ENCODE assay signal across 13 cellular contexts in genomic region chr2:224545884-224546644, GRCh38. TPM values are rescaled to one million over a fixed set of nuclear protein-coding genes. Genes with fewer than 3 reads are reported as not detected.
DNase-seq lines count a peak whose midpoint lies in the region; ATAC-seq, FAIRE-seq and TF ChIP-seq lines count a peak whose summit lies in the region.
"Had no signal": no experiment of that assay in that cellular context is flagged by ENCODE, and none has a peak within 500 bp of the region (broad histone marks: within the 10 kb centered on the region; RNA-seq: fewer than 3 reads in every experiment).

No MANE protein-coding gene starts in this region.

- H3K4me3 Mint-ChIP-seq in glutamatergic neuron (ENCODE audit: unreplicated experiment): no peak overlapping the region
- no peak overlapping the region for H3K4me3 Mint-ChIP-seq in activated CD4-positive, alpha-beta T cell treated with anti-CD3 and anti-CD28 coated beads, Interleukin-2, amount 10 ng/mL, durations not matched to agents 7 days and 5 days

- H3K4me3 ChIP-seq in GM12878 (no peak overlapping the region), gastrocnemius medialis (peak overlapping the region; percentile 0 to 11 (median 8))
- H3K4me3 ChIP-seq: left ventricle myocardium inferior had no signal

- TF ChIP-seq EP300 in GM12878 (IDR thresholded peaks at IDR 0.05; ENCODE audit: borderline replicate concordance in 1 of 2, control insufficient read depth in 1 of 2, low read depth in 2 of 2, low read length in 2 of 2): peak in 1 of 2 experiments; percentile 26; a peak in 1 of 4 replicates

- TF ChIP-seq RAD21 in GM12878 (IDR thresholded peaks at IDR 0.05; ENCODE audit: insufficient read depth, low read depth, low read length): no peak

- peak; percentile 52 for ATAC-seq in GM18858 (IDR thresholded peaks at IDR 0.05; ENCODE audit: unreplicated experiment)
- ATAC-seq in HG03045 (IDR thresholded peaks at IDR 0.05; ENCODE audit: unreplicated experiment): peak; percentile 50
- ATAC-seq in GM12878: peak; percentile 83
- peak in 1 of 2 donors; percentile 88 for ATAC-seq in gastrocnemius medialis

- H3K36me3 ChIP-seq in GM12878 (ENCODE audit: control insufficient read depth in 2 of 2, insufficient read depth in 2 of 2, low read length in 1 of 2) (peaks cover 7 to 8% of the 10 kb centered on the region in 2 experiments; a peak in 3 of 4 replicates), gastrocnemius medialis (no peaks in the 10 kb centered on the region)

- CTCF ChIA-PET in GM12878 (lab: Yijun Ruan, JAX): interaction anchor here (0.6 to 1.4 kb wide), 7 partner anchors 10 to 106 kb away, joined by 3 to 5 read pairs (median 3); no protein-coding TSS in a partner anchor
- CTCF ChIA-PET in activated CD4-positive, alpha-beta T cell treated with anti-CD3 and anti-CD28 coated beads, Interleukin-2, amount 10 ng/mL, durations not matched to agents 7 days and 5 days (lab: Charles Lee): interaction anchor here (1.2 kb wide), 1 partner anchor 11 kb away, joined by 3 read pairs; no protein-coding TSS in a partner anchor

- no peaks in the 10 kb centered on the region for H3K27me3 ChIP-seq in GM12878 (replicated peaks in 1 of 2; ENCODE audit: control insufficient read depth in 2 of 2, insufficient read depth in 2 of 2, low read length in 1 of 2)
- no peaks in the 10 kb centered on the region for H3K27me3 ChIP-seq in gastrocnemius medialis

- no peak overlapping the region; the same call in 1 of the 2 replicates for H3K27ac ChIP-seq in GM12878 (ENCODE audit: control insufficient read depth, insufficient read depth)
- H3K27ac ChIP-seq in gastrocnemius medialis: peak overlapping the region; percentile 57 to 66 (median 58)
- H3K27ac ChIP-seq: left ventricle myocardium inferior had no signal

- in situ Hi-C loops in GM12878 (cut with MboI): no loop called here
- in situ Hi-C loops in gastrocnemius medialis (cut with MboI; ENCODE audit: low sequenced_read_pairs in 4 of 4): no loop called here

- DNase-seq in GM12878 (ENCODE audit: low read depth, low spot score) (no peak), gastrocnemius medialis (no peak), glutamatergic neuron (no peak), UCSD-AML1 (lab: John Stamatoyannopoulos, UW; ENCODE audit: unreplicated experiment) (no peak), NCI-H2227 treated with DMSO at 0.1 percent for 48 hours (lab: John Stamatoyannopoulos, UW) (no peak)
- no peak for DNase-seq in activated CD4-positive, alpha-beta T cell treated with anti-CD3 and anti-CD28 coated beads, Interleukin-2, amount 10 ng/mL, durations not matched to agents 7 days and 5 days
- DNase-seq: activated effector memory CD4-positive, alpha-beta T cell treated with anti-CD3 and anti-CD28 coated beads, Interleukin-2, amount 50 U/mL, for 16 hours; GF-D8; left ventricle myocardium inferior; stimulated activated naive CD4-positive, alpha-beta T cell; T-helper 1 cell had no signal

- H3K4me1 Mint-ChIP-seq in glutamatergic neuron (ENCODE audit: low read depth, unreplicated experiment): peaks cover 30% of the 10 kb centered on the region
- H3K4me1 Mint-ChIP-seq in activated CD4-positive, alpha-beta T cell treated with anti-CD3 and anti-CD28 coated beads, Interleukin-2, amount 10 ng/mL, durations not matched to agents 7 days and 5 days: peaks cover 15% of the 10 kb centered on the region

- H3K36me3 Mint-ChIP-seq in glutamatergic neuron (ENCODE audit: unreplicated experiment): no peaks in the 10 kb centered on the region
- H3K36me3 Mint-ChIP-seq in activated CD4-positive, alpha-beta T cell treated with anti-CD3 and anti-CD28 coated beads, Interleukin-2, amount 10 ng/mL, durations not matched to agents 7 days and 5 days (ENCODE audit: low read depth): peaks cover 50% of the 10 kb centered on the region

- RAD21 ChIA-PET in GM12878 (lab: Charles Lee; ENCODE audit: unreplicated experiment): interaction anchor here (0.6 to 2.2 kb wide), 10 partner anchors 14 to 686 kb away, joined by 3 to 16 read pairs (median 4); partner anchors contain the start of gene CUL3

- H2AFZ ChIP-seq in GM12878 (ENCODE audit: control insufficient read depth, low read depth, low read length): no peak overlapping the region

- H3K4me1 ChIP-seq in GM12878 (ENCODE audit: control insufficient read depth, insufficient read depth, low read length): peaks cover 3% of the 10 kb centered on the region; the same call in 1 of the 2 replicates
- peaks cover 24 to 38% of the 10 kb centered on the region in 2 donors for H3K4me1 ChIP-seq in gastrocnemius medialis

- POLR2A ChIA-PET in GM12878 (lab: Charles Lee): interaction anchor here (0.6 to 2.2 kb wide), 8 partner anchors 13 to 115 kb away, joined by 3 to 11 read pairs (median 4); no protein-coding TSS in a partner anchor
- POLR2A ChIA-PET in activated CD4-positive, alpha-beta T cell treated with anti-CD3 and anti-CD28 coated beads, Interleukin-2, amount 10 ng/mL, durations not matched to agents 7 days and 5 days (lab: Charles Lee): no interaction called here

- H3K9me3 ChIP-seq in GM12878 (replicated peaks; ENCODE audit: control insufficient read depth, insufficient read depth, low read length) (no peaks in the 10 kb centered on the region; the same call in 2 of the 3 replicates), gastrocnemius medialis (no peaks in the 10 kb centered on the region)
- H3K9me3 ChIP-seq: left ventricle myocardium inferior had no signal

- no peaks in the 10 kb centered on the region for H3K27me3 Mint-ChIP-seq in glutamatergic neuron (ENCODE audit: unreplicated experiment)
- H3K27me3 Mint-ChIP-seq in activated CD4-positive, alpha-beta T cell treated with anti-CD3 and anti-CD28 coated beads, Interleukin-2, amount 10 ng/mL, durations not matched to agents 7 days and 5 days: no peaks in the 10 kb centered on the region

- H3K79me2 ChIP-seq in GM12878 (ENCODE audit: control insufficient read depth, insufficient read depth, low read length): peaks cover 54% of the 10 kb centered on the region

- SMC1A ChIA-PET in GM12878 (lab: Charles Lee; ENCODE audit: uncharacterized antibody, unreplicated experiment): interaction anchor here (0.9 to 7.1 kb wide), 10 partner anchors 12 to 493 kb away, joined by 3 to 47 read pairs (median 4); no protein-coding TSS in a partner anchor

- H3K4me2 ChIP-seq in GM12878 (ENCODE audit: control insufficient read depth, insufficient read depth): peak overlapping the region; percentile 34; the same call in 1 of the 2 replicates

- peaks cover 1% of the 10 kb centered on the region for H3K9me3 Mint-ChIP-seq in glutamatergic neuron (ENCODE audit: unreplicated experiment)
- H3K9me3 Mint-ChIP-seq in activated CD4-positive, alpha-beta T cell treated with anti-CD3 and anti-CD28 coated beads, Interleukin-2, amount 10 ng/mL, durations not matched to agents 7 days and 5 days: no peaks in the 10 kb centered on the region

- no peak overlapping the region for H3K27ac Mint-ChIP-seq in glutamatergic neuron (ENCODE audit: unreplicated experiment)
- H3K27ac Mint-ChIP-seq in activated CD4-positive, alpha-beta T cell treated with anti-CD3 and anti-CD28 coated beads, Interleukin-2, amount 10 ng/mL, durations not matched to agents 7 days and 5 days: no peak overlapping the region

- no peaks in the 10 kb centered on the region for H4K20me1 ChIP-seq in GM12878 (ENCODE audit: control insufficient read depth, insufficient read depth)

- TF ChIP-seq POLR2A in GM12878 (IDR thresholded peaks at IDR 0.05; ENCODE audit: low read depth, low read length) (no peak), gastrocnemius medialis (IDR thresholded peaks at IDR 0.05) (no peak)

- TF ChIP-seq CTCF in GM12878 (IDR thresholded peaks at IDR 0.05 in 2 of 3, conservative IDR thresholded peaks at IDR 0.05 in 1 of 3; ENCODE audit: control insufficient read depth in 2 of 3, extremely low read depth in 1 of 3, insufficient read depth in 1 of 3, low read depth in 3 of 3, low read length in 3 of 3) (no peak), gastrocnemius medialis (IDR thresholded peaks at IDR 0.05 in 4 of 5, conservative IDR thresholded peaks at IDR 0.05 in 1 of 5) (no peak), glutamatergic neuron (IDR thresholded peaks at IDR 0.05; ENCODE audit: partially characterized antibody, unreplicated experiment) (no peak)

- no peak overlapping the region for H3K9ac ChIP-seq in GM12878 (ENCODE audit: control insufficient read depth, insufficient read depth, low read length)

- intact Hi-C loops in GM12878 (cut with micrococcal nuclease; ENCODE audit: unreplicated experiment): no loop called here
- intact Hi-C loops in gastrocnemius medialis (cut with DNase I; ENCODE audit: low total_unique reads): no loop called here

- FAIRE-seq in GM12878 (lab: Jason Lieb, UNC): no peak

- 51% methylated on average over 6 of the region's 6 CpGs for WGBS in GM12878 (ENCODE audit: insufficient coverage, insufficient replicate concordance, low lambda C conversion rate, missing lambda C conversion rate)

- BruUV-seq in GM12878 (replicated peaks; lab: Mats Ljungman, UMichigan): no TSS peak

TF ChIP-seq in GM12878, 131 proteins besides CTCF, POLR2A, EP300 and RAD21 (continues in another document):
- TF ChIP-seq KLF5 (IDR thresholded peaks at IDR 0.05; ENCODE audit: partially characterized antibody) (no peak), SRF (IDR thresholded peaks at IDR 0.05; ENCODE audit: low read depth in 2 of 2, low read length in 2 of 2) (no peak), ZNF384 (IDR thresholded peaks at IDR 0.05; ENCODE audit: borderline replicate concordance, low read depth, low read length) (peak; percentile 76; the same call in 1 of the 2 replicates), NRF1 (conservative IDR thresholded peaks at IDR 0.05; ENCODE audit: low read depth, low read length) (no peak)

RNA-seq across cellular contexts. Expression of gene CUL3, which starts 39.1 kb away (rescaled TPM):
- 137 and 145 TPM in 2 replicates for total RNA-seq in GM12878 (2013; cell fraction: nucleolus; rRNA removed)
- total RNA-seq in GM12878 (2014; rRNA removed) (49.0 and 59.5 TPM in 2 replicates), GM12878 (2014; rRNA removed; fragmentation: Illumina TruSeq; extraction: Trizol) (89.7 and 89.9 TPM in 2 replicates), GM12878 (2021) (80.4 and 80.9 TPM in 2 replicates), gastrocnemius medialis (100 to 1,000 TPM in 3 of 4 donors, 10 to 100 TPM in 1; 94.1 to 120 (median 109) TPM), glutamatergic neuron (ENCODE audit: unreplicated experiment) (99.4 TPM)
- 52.8 TPM for polyA plus RNA-seq in GM12878 (2011; ENCODE audit: low read depth)
- polyA plus RNA-seq in GM12878 (2011; rRNA removed) (57.8 and 92.2 TPM in 2 replicates), GM12878 (2014; fragmentation: Illumina TruSeq; extraction: Trizol) (95.4 and 122 TPM in 2 replicates), GM12878 (2014; fragmentation: Nextera tagmentation; extraction: Ambion mirVana) (10 to 100 TPM; 49.0 to 71.9 TPM), GM12878 (2014; rRNA removed) (40.8 and 46.6 TPM in 2 replicates), GM12878 (2016; fragmentation: Nextera tagmentation; extraction: Ambion mirVana) (10 to 100 TPM; 22.0 to 22.2 TPM)
- polyA plus RNA-seq in GM12878 (2011; cell fraction: cytosol; rRNA removed): 22.4 and 23.9 TPM in 2 replicates
- 25.5 and 34.5 TPM in 2 replicates for polyA plus RNA-seq in GM12878 (2011; cell fraction: nucleus; rRNA removed)
- 70.0 and 76.0 TPM in 2 replicates for polyA plus RNA-seq in GM12878 (2012)
- polyA minus RNA-seq in GM12878 (2011; rRNA and poly(A)+ RNA removed): 49.5 and 88.4 TPM in 2 replicates
- 26.6 and 29.9 TPM in 2 replicates for polyA minus RNA-seq in GM12878 (2011; cell fraction: cytosol; rRNA and poly(A)+ RNA removed)
- polyA minus RNA-seq in GM12878 (2011; cell fraction: nucleus; rRNA and poly(A)+ RNA removed): 42.2 and 69.2 TPM in 2 replicates
- total RNA-seq in activated CD4-positive, alpha-beta T cell treated with anti-CD3 and anti-CD28 coated beads, Interleukin-2, amount 10 ng/mL, durations not matched to agents 7 days and 5 days: 10 to 100 TPM; 74.9 to 77.4 TPM
